ENCODE assay signal across 13 cellular contexts in the genomic region with DNA sequence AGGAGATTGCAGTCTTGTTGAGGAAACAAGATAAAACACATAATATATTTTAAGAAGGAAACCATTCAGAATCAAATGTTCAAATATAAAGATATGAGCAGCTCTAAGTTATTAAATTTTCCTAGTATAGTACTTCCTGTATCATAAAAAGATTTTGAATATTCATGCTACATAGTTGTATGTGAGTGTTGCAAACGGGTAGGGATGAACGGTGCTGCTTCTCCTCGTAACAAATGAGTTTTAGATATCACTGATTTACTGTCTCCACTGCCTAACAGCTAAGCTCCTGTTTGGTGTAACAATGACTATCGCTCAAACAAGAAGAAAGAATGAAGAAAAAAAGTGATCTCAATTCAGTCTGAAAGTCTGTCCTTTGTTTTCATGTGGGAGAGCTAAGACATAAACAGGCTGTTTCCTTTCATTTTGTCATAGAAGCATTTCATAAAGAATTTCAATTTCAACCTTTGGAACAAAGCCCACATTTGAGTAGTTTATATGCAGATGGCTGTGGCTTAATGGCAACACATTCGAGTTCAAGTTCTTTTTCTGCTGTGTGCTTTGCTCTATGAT. TPM values are rescaled to one million over a fixed set of nuclear protein-coding genes. Genes with fewer than 3 reads are reported as not detected.
DNase-seq lines count a peak whose midpoint lies in the region; FAIRE-seq and TF ChIP-seq lines count a peak whose summit lies in the region.
"Had no signal": no experiment of that assay in that cellular context is flagged by ENCODE, and none has a peak within 500 bp of the region (broad histone marks: within the 10 kb centered on the region; RNA-seq: fewer than 3 reads in every experiment).

No MANE protein-coding gene starts in this region.

- H4K20me1 ChIP-seq in astrocyte (ENCODE audit: insufficient read depth, low read length): no peaks in the 10 kb centered on the region

- no peak overlapping the region for H3K27ac ChIP-seq in astrocyte (ENCODE audit: low read depth, low read length)
- H3K27ac ChIP-seq in testis: peak overlapping the region; percentile 15 to 55
- H3K27ac ChIP-seq: foreskin keratinocyte had no signal

- no peak overlapping the region for H3K4me3 ChIP-seq in astrocyte (ENCODE audit: insufficient read depth, low read depth, low read length)
- H3K4me3 ChIP-seq in testis: no peak overlapping the region
- no peak overlapping the region for H3K4me3 ChIP-seq in BE2C (ENCODE audit: low read depth, low read length)

- H3K4me3 Mint-ChIP-seq in activated naive CD4-positive, alpha-beta T cell treated with anti-CD3 and anti-CD28 coated beads for 36 hours: peak overlapping the region; percentile 54
- H3K4me3 Mint-ChIP-seq in astrocyte (ENCODE audit: unreplicated experiment) (no peak overlapping the region), osteocyte (ENCODE audit: unreplicated experiment) (no peak overlapping the region)

- no peak overlapping the region for H2AFZ ChIP-seq in astrocyte (ENCODE audit: low read depth, low read length)

- CTCF ChIA-PET in activated naive CD4-positive, alpha-beta T cell treated with anti-CD3 and anti-CD28 coated beads for 36 hours (lab: Charles Lee): interaction anchor here (0.6 to 1.3 kb wide), 4 partner anchors 15 to 389 kb away, joined by 3 to 8 read pairs (median 5); no protein-coding TSS in a partner anchor

- peak; percentile 39 for FAIRE-seq in astrocyte (lab: Jason Lieb, UNC)

- intact Hi-C loops in activated naive CD4-positive, alpha-beta T cell treated with anti-CD3 and anti-CD28 coated beads for 36 hours (cut with micrococcal nuclease): no loop called here
- intact Hi-C loops in testis (cut with DNase I; ENCODE audit: low total_unique reads): no loop called here

- H3K9me3 ChIP-seq in astrocyte (ENCODE audit: insufficient read depth, low read depth, low read length) (peaks cover 7% of the 10 kb centered on the region), testis (no peaks in the 10 kb centered on the region), BE2C (no peaks in the 10 kb centered on the region)

- H3K9ac ChIP-seq in astrocyte (ENCODE audit: low read length): no peak overlapping the region

- H3K27me3 Mint-ChIP-seq in activated naive CD4-positive, alpha-beta T cell treated with anti-CD3 and anti-CD28 coated beads for 36 hours (ENCODE audit: low read depth): no peaks in the 10 kb centered on the region
- no peaks in the 10 kb centered on the region for H3K27me3 Mint-ChIP-seq in astrocyte (ENCODE audit: low read depth, unreplicated experiment)
- H3K27me3 Mint-ChIP-seq in osteocyte (ENCODE audit: unreplicated experiment): no peaks in the 10 kb centered on the region

- H3K36me3 ChIP-seq in astrocyte (ENCODE audit: insufficient read depth, low read length): no peaks in the 10 kb centered on the region
- H3K36me3 ChIP-seq in testis (ENCODE audit: low read depth, missing control alignments): no peaks in the 10 kb centered on the region
- peaks cover 12% of the 10 kb centered on the region; the same call in 1 of the 2 replicates for H3K36me3 ChIP-seq in BE2C

- H3K4me1 ChIP-seq in astrocyte (ENCODE audit: insufficient read depth, low read length): no peaks in the 10 kb centered on the region
- H3K4me1 ChIP-seq in testis: peaks cover 6% of the 10 kb centered on the region
- H3K4me1 ChIP-seq in BE2C: no peaks in the 10 kb centered on the region; the same call in 1 of the 2 replicates

- no peak for DNase-seq in activated naive CD4-positive, alpha-beta T cell treated with anti-CD3 and anti-CD28 coated beads for 36 hours
- no peak for DNase-seq in activated naive CD4-positive, alpha-beta T cell treated with anti-CD3 and anti-CD28 coated beads, Interleukin-2, amount 50 U/mL, for 16 hours
- DNase-seq in astrocyte (ENCODE audit: low read depth): peak; percentile 23
- DNase-seq in left kidney (ENCODE audit: low read depth, low spot score): peak; percentile 47
- DNase-seq in testis: no peak
- DNase-seq in mucosa of gallbladder (ENCODE audit: low spot score): no peak
- DNase-seq in osteocyte (ENCODE audit: extremely low spot score, unreplicated experiment): no peak
- DNase-seq in BE2C: no peak
- DNase-seq: activated CD4-positive, CD25-positive, alpha-beta regulatory T cell treated with anti-CD3 and anti-CD28 coated beads, Interleukin-2, amount 50 U/mL, for 72 hours; Kasumi-1; NCI-H2171; SHP77 had no signal

- H3K27ac Mint-ChIP-seq in activated naive CD4-positive, alpha-beta T cell treated with anti-CD3 and anti-CD28 coated beads for 36 hours: peak overlapping the region; percentile 34
- no peak overlapping the region for H3K27ac Mint-ChIP-seq in astrocyte (ENCODE audit: unreplicated experiment)
- H3K27ac Mint-ChIP-seq in osteocyte (ENCODE audit: unreplicated experiment): no peak overlapping the region

- H3K79me2 ChIP-seq in astrocyte (ENCODE audit: insufficient read depth, low read length): no peaks in the 10 kb centered on the region

- peak overlapping the region; percentile 28 for H3K4me2 ChIP-seq in astrocyte (ENCODE audit: low read length)

- TF ChIP-seq POLR2A in testis (IDR thresholded peaks at IDR 0.05): no peak

- H3K27me3 ChIP-seq in astrocyte (ENCODE audit: insufficient read depth, low read length) (no peaks in the 10 kb centered on the region), testis (no peaks in the 10 kb centered on the region), BE2C (no peaks in the 10 kb centered on the region)
- H3K27me3 ChIP-seq: foreskin keratinocyte had no signal

- 24 to 37% methylated on average over 5 of the region's 5 CpGs for WGBS in testis, 2 donors

- H3K4me1 Mint-ChIP-seq in activated naive CD4-positive, alpha-beta T cell treated with anti-CD3 and anti-CD28 coated beads for 36 hours (ENCODE audit: low read depth): peaks cover 43% of the 10 kb centered on the region
- H3K4me1 Mint-ChIP-seq in astrocyte (ENCODE audit: low read depth, unreplicated experiment): peaks cover 18% of the 10 kb centered on the region
- no peaks in the 10 kb centered on the region for H3K4me1 Mint-ChIP-seq in osteocyte (ENCODE audit: unreplicated experiment)

- peaks cover 31% of the 10 kb centered on the region for H3K36me3 Mint-ChIP-seq in activated naive CD4-positive, alpha-beta T cell treated with anti-CD3 and anti-CD28 coated beads for 36 hours (ENCODE audit: low read depth)
- H3K36me3 Mint-ChIP-seq in astrocyte (ENCODE audit: low read depth, unreplicated experiment) (peaks cover 5% of the 10 kb centered on the region), osteocyte (ENCODE audit: unreplicated experiment) (peaks cover 9% of the 10 kb centered on the region)

- TF ChIP-seq CTCF in astrocyte (IDR thresholded peaks at IDR 0.05; ENCODE audit: insufficient read depth, low read depth, low read length) (no peak), testis (IDR thresholded peaks at IDR 0.05) (no peak), osteocyte (IDR thresholded peaks at IDR 0.05) (no peak), BE2C (IDR thresholded peaks at IDR 0.05; ENCODE audit: low read depth, low read length) (no peak)

- H3K9me3 Mint-ChIP-seq in activated naive CD4-positive, alpha-beta T cell treated with anti-CD3 and anti-CD28 coated beads for 36 hours: peaks cover 20% of the 10 kb centered on the region
- H3K9me3 Mint-ChIP-seq in astrocyte (ENCODE audit: unreplicated experiment): peaks cover 8% of the 10 kb centered on the region
- H3K9me3 Mint-ChIP-seq in osteocyte (ENCODE audit: unreplicated experiment): peaks cover 21% of the 10 kb centered on the region

RNA-seq across cellular contexts. Expression of gene RTRAF, which starts 26.1 kb away (rescaled TPM):
- 100 to 1,000 TPM; 255 to 275 TPM for total RNA-seq in activated naive CD4-positive, alpha-beta T cell treated with anti-CD3 and anti-CD28 coated beads for 36 hours
- total RNA-seq in astrocyte (213 and 224 TPM in 2 replicates), testis (100 to 1,000 TPM; 157 to 170 TPM), mucosa of gallbladder (131 TPM), osteocyte (172 and 185 TPM in 2 replicates)
- polyA plus RNA-seq in testis (ENCODE audit: insufficient read depth, low read depth, low replicate concordance): 439 TPM
- 289 TPM for polyA plus RNA-seq in BE2C (2012; ENCODE audit: insufficient read depth, insufficient read length, low read depth)

Comparison
In these comparisons a context has a peak if more than half of its experiments do, and no peak if none do; other contexts are left out.
1. DNase-seq: peak in astrocyte (single experiment) and left kidney (single experiment); none in activated naive CD4-positive, alpha-beta T cell treated with anti-CD3 and anti-CD28 coated beads for 36 hours (single experiment), activated naive CD4-positive, alpha-beta T cell treated with anti-CD3 and anti-CD28 coated beads, Interleukin-2, amount 50 U/mL, for 16 hours (single experiment), testis (single experiment), mucosa of gallbladder (single experiment), osteocyte (single experiment) and BE2C (single experiment).